In the genomic region with DNA sequence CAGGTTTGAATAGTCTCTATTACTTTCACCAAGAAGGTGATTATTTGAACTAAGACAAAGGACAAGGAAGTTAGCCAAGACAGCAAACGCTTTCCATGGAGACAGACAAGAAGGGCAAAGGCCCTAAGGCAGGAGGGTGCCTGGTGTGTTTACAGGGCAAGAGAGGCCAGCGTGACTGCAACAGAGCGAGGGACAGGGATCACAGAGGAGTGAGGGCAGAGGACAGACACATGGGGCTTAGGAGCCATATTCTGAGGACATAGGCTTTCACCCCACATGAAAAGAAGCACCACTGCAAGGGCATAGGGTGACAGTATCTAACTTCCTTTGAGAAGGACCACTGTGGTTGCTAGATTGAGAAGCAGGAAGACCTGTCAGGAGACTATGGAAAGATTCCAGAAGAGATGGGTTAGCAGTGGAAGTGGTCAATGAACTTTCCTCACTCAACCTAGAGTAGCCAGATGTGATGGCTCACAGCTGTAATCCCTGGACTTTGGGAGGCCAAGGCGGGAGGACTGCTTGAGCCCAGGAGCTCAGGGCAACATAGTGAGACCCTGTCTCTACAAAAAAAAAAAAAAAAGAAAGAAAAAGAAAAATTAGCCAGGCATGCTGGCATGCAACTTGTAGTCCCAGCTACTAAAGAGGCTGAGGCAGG, we compare ENCODE assay signal across 24 cellular contexts. TPM values are rescaled to one million over a fixed set of nuclear protein-coding genes. Genes with fewer than 3 reads are reported as not detected.
"Had no signal": no experiment of that assay in that cellular context is flagged by ENCODE, and none has a peak within 500 bp of the region (broad histone marks: within the 10 kb centered on the region; RNA-seq: fewer than 3 reads in every experiment).

No MANE protein-coding gene starts in this region.

- H3K9me3 ChIP-seq: lower lobe of right lung, upper lobe of right lung had no signal

- H3K27ac Mint-ChIP-seq: activated CD4-positive, alpha-beta T cell treated with anti-CD3 and anti-CD28 coated beads for 36 hours; activated CD8-positive, alpha-beta memory T cell treated with anti-CD3 and anti-CD28 coated beads, Interleukin-2, amount 10 ng/mL, durations not matched to agents 7 days and 5 days; WTC11 had no signal

- H3K4me3 Mint-ChIP-seq: activated CD4-positive, alpha-beta T cell treated with anti-CD3 and anti-CD28 coated beads for 36 hours; activated CD8-positive, alpha-beta memory T cell treated with anti-CD3 and anti-CD28 coated beads, Interleukin-2, amount 10 ng/mL, durations not matched to agents 7 days and 5 days; brain; WTC11 had no signal

- DNase-seq: activated CD4-positive, alpha-beta T cell treated with anti-CD3 and anti-CD28 coated beads for 36 hours; activated CD4-positive, alpha-beta T cell treated with anti-CD3 and anti-CD28 coated beads, Interleukin-2, amount 50 U/mL, for 48 hours; activated CD8-positive, alpha-beta memory T cell treated with anti-CD3 and anti-CD28 coated beads, Interleukin-2, amount 10 ng/mL, durations not matched to agents 7 days and 5 days; activated naive CD4-positive, alpha-beta T cell; anterior cingulate cortex; caudate nucleus; dorsolateral prefrontal cortex; foreskin fibroblast; hippocampal formation; left cardiac atrium; lower lobe of right lung; stimulated activated CD4-positive, alpha-beta T cell treated with anti-CD3 and anti-CD28 coated beads, Interleukin-12 subunit alpha, Interleukin-12 subunit beta, amount 100 ng/mL, for 4 hours; stimulated activated CD4-positive, alpha-beta T cell treated with anti-CD3 and anti-CD28 coated beads, Interleukin-1b, Interleukin-23, amount 100 ng/mL, for 48 hours; stimulated activated CD8-positive, alpha-beta memory T cell treated with anti-CD3 and anti-CD28 coated beads, Interleukin-4, amount 100 ng/mL, for 48 hours; stimulated activated naive CD8-positive, alpha-beta T cell treated with anti-CD3 and anti-CD28 coated beads, Interleukin-15, Interleukin-2, amounts not matched to agents 100 U/mL and 50 U/mL, for 24 hours; SW 1271; upper lobe of right lung had no signal

- H3K36me3 ChIP-seq: lower lobe of right lung, upper lobe of right lung had no signal

- FAIRE-seq: islet of Langerhans, TTC549 had no signal

- H3K27me3 ChIP-seq: dorsolateral prefrontal cortex, upper lobe of right lung had no signal

- H3K27ac ChIP-seq: dorsolateral prefrontal cortex, epithelial cell of prostate, lower lobe of right lung, upper lobe of right lung had no signal

- H3K4me1 ChIP-seq: lower lobe of right lung, upper lobe of right lung had no signal

- H3K36me3 Mint-ChIP-seq: brain, WTC11 had no signal

- H3K27me3 Mint-ChIP-seq: activated CD4-positive, alpha-beta T cell treated with anti-CD3 and anti-CD28 coated beads for 36 hours; activated CD8-positive, alpha-beta memory T cell treated with anti-CD3 and anti-CD28 coated beads, Interleukin-2, amount 10 ng/mL, durations not matched to agents 7 days and 5 days had no signal

- H3K4me1 Mint-ChIP-seq: activated CD4-positive, alpha-beta T cell treated with anti-CD3 and anti-CD28 coated beads for 36 hours; brain had no signal

- H3K4me3 ChIP-seq: dorsolateral prefrontal cortex, lower lobe of right lung, upper lobe of right lung had no signal

- ATAC-seq: activated CD4-positive, alpha-beta T cell treated with anti-CD3 and anti-CD28 coated beads for 36 hours; activated CD8-positive, alpha-beta memory T cell treated with anti-CD3 and anti-CD28 coated beads, Interleukin-2, amount 10 ng/mL, durations not matched to agents 7 days and 5 days; lower lobe of right lung; stimulated activated naive CD8-positive, alpha-beta T cell treated with anti-CD3 and anti-CD28 coated beads, Interleukin-15, Interleukin-2, amounts not matched to agents 100 U/mL and 50 U/mL, for 24 hours; upper lobe of right lung; WTC11 had no signal

- H3K9me3 Mint-ChIP-seq: brain, WTC11 had no signal

RNA-seq across cellular contexts. Expression of a gene that starts 5.0 kb away (rescaled TPM):
- total RNA-seq: glomerular endothelial cell, lower lobe of right lung, upper lobe of right lung, WTC11 had no signal
- polyA plus RNA-seq: neural cell had no signal

RNA-seq across cellular contexts. Expression of a gene that starts 44.9 kb away (rescaled TPM):
- total RNA-seq: glomerular endothelial cell had no signal
